ENCODE assay signal across 1 cellular context in genomic region chr1:163410073-163410522, GRCh38.
A peak's percentile ranks its signal among the peaks of the same experiment; 100 is the strongest.
TF ChIP-seq lines count a peak whose summit lies in the region.

No MANE protein-coding gene starts in this region.

TF ChIP-seq in GM12878, 131 proteins besides CTCF, POLR2A, EP300 and RAD21 (continued from another document):
- TF ChIP-seq SMC3 (IDR thresholded peaks at IDR 0.05; ENCODE audit: borderline replicate concordance, low read length) (peak; percentile 62; the same call in 1 of the 2 replicates), BRCA1 (IDR thresholded peaks at IDR 0.05; ENCODE audit: low read depth, low read length) (no peak), EED (IDR thresholded peaks at IDR 0.05; ENCODE audit: low read depth) (no peak), YBX1 (IDR thresholded peaks at IDR 0.05) (no peak)
- TF ChIP-seq, protein P1, sequence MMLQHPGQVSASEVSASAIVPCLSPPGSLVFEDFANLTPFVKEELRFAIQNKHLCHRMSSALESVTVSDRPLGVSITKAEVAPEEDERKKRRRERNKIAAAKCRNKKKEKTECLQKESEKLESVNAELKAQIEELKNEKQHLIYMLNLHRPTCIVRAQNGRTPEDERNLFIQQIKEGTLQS (IDR thresholded peaks at IDR 0.05; ENCODE audit: borderline replicate concordance, extremely low read depth, low read depth, low read length), result no peak
